29 cellular contexts compared by ENCODE assay signal in the genomic region with DNA sequence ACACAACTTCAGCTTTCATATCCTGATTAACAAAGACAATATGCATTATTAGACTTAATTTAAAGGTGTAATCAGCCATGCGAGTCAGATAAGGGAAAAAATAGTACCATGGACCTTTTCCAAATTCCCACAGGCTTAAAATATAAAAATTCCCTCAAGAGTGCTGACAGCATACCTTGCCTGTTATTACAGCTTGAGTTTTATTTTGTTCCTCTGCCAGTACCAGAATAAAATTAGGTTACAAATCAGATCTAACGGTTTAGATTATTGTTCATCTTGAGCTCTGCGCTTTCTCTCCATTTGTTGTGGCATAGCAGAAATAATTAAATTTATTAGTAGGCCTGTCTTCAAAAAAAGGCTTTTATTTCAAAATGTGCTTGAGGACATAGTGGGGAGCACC.
"Had no signal": no experiment of that assay in that cellular context is flagged by ENCODE, and none has a peak within 500 bp of the region (broad histone marks: within the 10 kb centered on the region; RNA-seq: fewer than 3 reads in every experiment).

No MANE protein-coding gene starts in this region.

- H3K4me1 Mint-ChIP-seq: activated naive CD4-positive, alpha-beta T cell treated with anti-CD3 and anti-CD28 coated beads, Interleukin-2, amount 50 U/mL, for 24 hours; activated naive CD8-positive, alpha-beta T cell treated with anti-CD3 and anti-CD28 coated beads, Interleukin-2, amount 10 ng/mL, durations not matched to agents 7 days and 5 days had no signal

- DNase-seq: activated CD4-positive, alpha-beta T cell treated with anti-CD3 and anti-CD28 coated beads for 4 hours; activated CD8-positive, alpha-beta T cell treated with anti-CD3 and anti-CD28 coated beads, Interleukin-2, amount 10 ng/mL, durations not matched to agents 7 days and 5 days; activated gamma-delta T cell; activated naive CD4-positive, alpha-beta T cell treated with Interleukin-2 at 50 U/mL for 16 hours; activated naive CD8-positive, alpha-beta T cell treated with anti-CD3 and anti-CD28 coated beads, Interleukin-2, amount 10 ng/mL, durations not matched to agents 7 days and 5 days; activated T-cell treated with anti-CD3 and anti-CD28 coated beads, Interleukin-2, amount 50 U/mL, for 24 hours; amygdala; IMR-90; NCI-H1092 treated with DMSO at 0.1 percent for 48 hours; NCI-H1417; NCI-H146; NCI-H187; NCI-H2029 treated with DMSO at 0.1 percent for 48 hours; NCI-H2107; NCI-H2171; NCI-H510A; NCI-H526; NCI-H748 treated with DMSO at 0.1 percent for 48 hours; NK-92 treated with Interleukin-12 subunit alpha and Interleukin-12 subunit beta, amount 100 ng/mL, for 24 hours; PC-9; SHP77 treated with DMSO at 0.1 percent for 48 hours had no signal

- H2AFZ ChIP-seq: PC-9 had no signal

- H3K9me3 ChIP-seq: ascending aorta had no signal

- H3K27me3 ChIP-seq: ascending aorta, cardiac muscle cell had no signal

- H3K27me3 Mint-ChIP-seq: activated naive CD8-positive, alpha-beta T cell treated with anti-CD3 and anti-CD28 coated beads, Interleukin-2, amount 10 ng/mL, durations not matched to agents 7 days and 5 days; activated T-cell treated with anti-CD3 and anti-CD28 coated beads, Interleukin-2, amount 50 U/mL, for 24 hours had no signal

- H3K4me3 Mint-ChIP-seq: activated CD8-positive, alpha-beta T cell treated with anti-CD3 and anti-CD28 coated beads, Interleukin-2, amount 10 ng/mL, durations not matched to agents 7 days and 5 days; activated naive CD4-positive, alpha-beta T cell treated with anti-CD3 and anti-CD28 coated beads, Interleukin-2, amount 50 U/mL, for 24 hours; activated naive CD8-positive, alpha-beta T cell treated with anti-CD3 and anti-CD28 coated beads, Interleukin-2, amount 10 ng/mL, durations not matched to agents 7 days and 5 days; activated T-cell treated with anti-CD3 and anti-CD28 coated beads, Interleukin-2, amount 50 U/mL, for 24 hours; T-helper 2 cell treated with Interferon-gamma antibody and Interleukin-4, amounts not matched to agents 5 μg/mL and 100 μg/mL, for 36 hours; WTC11 had no signal

- H3K27ac ChIP-seq: cardiac muscle cell, PC-9 had no signal

- H3K27ac Mint-ChIP-seq: activated CD8-positive, alpha-beta T cell treated with anti-CD3 and anti-CD28 coated beads, Interleukin-2, amount 10 ng/mL, durations not matched to agents 7 days and 5 days; activated naive CD4-positive, alpha-beta T cell treated with anti-CD3 and anti-CD28 coated beads, Interleukin-2, amount 50 U/mL, for 24 hours; activated naive CD8-positive, alpha-beta T cell treated with anti-CD3 and anti-CD28 coated beads, Interleukin-2, amount 10 ng/mL, durations not matched to agents 7 days and 5 days; activated T-cell treated with anti-CD3 and anti-CD28 coated beads, Interleukin-2, amount 50 U/mL, for 24 hours; activated T-helper 2 cell treated with anti-CD3 and anti-CD28 coated beads, Interferon-gamma antibody, Interleukin-2, Interleukin-4, amounts not matched to agents 10 μg/mL and 5 μg/mL and 100 μg/mL, durations not matched to agents 14 hours and 24 hours and 36 hours; T-helper 2 cell treated with Interferon-gamma antibody and Interleukin-4, amounts not matched to agents 5 μg/mL and 100 μg/mL, for 36 hours had no signal

- H3K36me3 Mint-ChIP-seq: activated naive CD4-positive, alpha-beta T cell treated with anti-CD3 and anti-CD28 coated beads, Interleukin-2, amount 50 U/mL, for 24 hours; activated naive CD8-positive, alpha-beta T cell treated with anti-CD3 and anti-CD28 coated beads, Interleukin-2, amount 10 ng/mL, durations not matched to agents 7 days and 5 days; WTC11 had no signal

- ATAC-seq: activated CD4-positive, CD25-positive, alpha-beta regulatory T cell treated with anti-CD3 and anti-CD28 coated beads, Interleukin-2, amount 50 U/mL, for 24 hours; activated CD8-positive, alpha-beta T cell treated with anti-CD3 and anti-CD28 coated beads, Interleukin-2, amount 10 ng/mL, durations not matched to agents 7 days and 5 days; K562 had no signal

- H3K4me3 ChIP-seq: ascending aorta, cardiac muscle cell, K562, PC-9 had no signal

- H3K36me3 ChIP-seq: ascending aorta, cardiac muscle cell had no signal

- H3K4me2 ChIP-seq: PC-9 had no signal

- H3K9me3 Mint-ChIP-seq: activated naive CD4-positive, alpha-beta T cell treated with anti-CD3 and anti-CD28 coated beads, Interleukin-2, amount 50 U/mL, for 24 hours; activated naive CD8-positive, alpha-beta T cell treated with anti-CD3 and anti-CD28 coated beads, Interleukin-2, amount 10 ng/mL, durations not matched to agents 7 days and 5 days; activated T-cell treated with anti-CD3 and anti-CD28 coated beads, Interleukin-2, amount 50 U/mL, for 24 hours; activated T-helper 2 cell treated with anti-CD3 and anti-CD28 coated beads, Interferon-gamma antibody, Interleukin-2, Interleukin-4, amounts not matched to agents 10 μg/mL and 5 μg/mL and 100 μg/mL, durations not matched to agents 14 hours and 24 hours and 36 hours; T-helper 2 cell treated with Interferon-gamma antibody and Interleukin-4, amounts not matched to agents 5 μg/mL and 100 μg/mL, for 36 hours; WTC11 had no signal
